18 cellular contexts compared by ENCODE assay signal in the genomic region with DNA sequence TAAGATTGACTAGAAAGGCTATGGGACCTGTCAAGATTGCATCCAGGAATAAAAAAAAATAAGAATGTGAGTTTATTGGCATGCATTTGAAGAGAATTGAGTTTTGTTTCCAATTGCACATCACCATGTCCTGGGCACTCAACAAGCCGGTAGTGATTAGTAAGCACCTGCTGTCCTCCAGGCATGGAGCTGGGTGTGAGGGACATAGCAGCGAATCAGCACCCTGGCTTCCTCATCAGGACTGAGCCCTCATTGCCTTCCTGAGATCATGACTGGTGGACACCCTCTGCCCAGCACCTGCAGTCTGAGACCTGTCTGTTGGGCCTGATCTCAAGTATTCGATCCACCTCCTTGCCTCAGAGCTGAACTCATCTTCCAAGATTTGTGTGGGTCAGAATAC. TPM values are rescaled to one million over a fixed set of nuclear protein-coding genes. Genes with fewer than 3 reads are reported as not detected.
DNase-seq lines count a peak whose midpoint lies in the region; ATAC-seq and TF ChIP-seq lines count a peak whose summit lies in the region.
"Had no signal": no experiment of that assay in that cellular context is flagged by ENCODE, and none has a peak within 500 bp of the region (broad histone marks: within the 10 kb centered on the region; RNA-seq: fewer than 3 reads in every experiment).

No MANE protein-coding gene starts in this region.

- no peaks in the 10 kb centered on the region for H3K9me3 Mint-ChIP-seq in stimulated activated effector memory CD8-positive, alpha-beta T cell treated with anti-CD3 and anti-CD28 coated beads, Interleukin-12 subunit alpha, Interleukin-12 subunit beta, amount 100 ng/mL, for 72 hours
- H3K9me3 Mint-ChIP-seq: CD4-positive, alpha-beta memory T cell had no signal

- H3K4ac ChIP-seq in IMR-90 (ENCODE audit: low read depth, low read length) = no peak overlapping the region; the same call in 1 of the 2 replicates

- 100% methylated on average over 2 of the region's 3 CpGs; no CpG with 5 or more reads in 1 of the 2 experiments for WGBS in IMR-90 (ENCODE audit: extremely low coverage in 2 of 2, insufficient read length in 1 of 2), 2 experiments

- H3K9ac ChIP-seq in IMR-90 (ENCODE audit: low read depth, low read length) = no peak overlapping the region
- H3K9ac ChIP-seq: BLaER1, GM23248, SK-N-SH had no signal

- H4K8ac ChIP-seq in IMR-90 (ENCODE audit: low read depth in 2 of 2, low read length in 2 of 2) = no peak overlapping the region

- no peak overlapping the region for H3K4me3 Mint-ChIP-seq in stimulated activated effector memory CD8-positive, alpha-beta T cell treated with anti-CD3 and anti-CD28 coated beads, Interleukin-12 subunit alpha, Interleukin-12 subunit beta, amount 100 ng/mL, for 72 hours
- H3K4me3 Mint-ChIP-seq: CD4-positive, alpha-beta memory T cell had no signal

- CTCF ChIA-PET in IMR-90 (lab: Yijun Ruan, JAX) = no interaction called here

- H3K79me1 ChIP-seq in IMR-90 (ENCODE audit: low read depth in 1 of 2, low read length in 2 of 2) = peaks cover 0 to 4% of the 10 kb centered on the region in 2 experiments; a peak in 1 of 4 replicates

- TF ChIP-seq POLR2A in IMR-90 (IDR thresholded peaks at IDR 0.05; ENCODE audit: low read depth, low read length) = no peak

- POLR2A ChIA-PET in IMR-90 (lab: Charles Lee; ENCODE audit: unreplicated experiment) = no interaction called here

- H3K27ac ChIP-seq in IMR-90 (ENCODE audit: insufficient read depth, low read length) (no peak overlapping the region), RWPE2 (ENCODE audit: poor library complexity, severe bottlenecking) (peak overlapping the region; percentile 68), epithelial cell of prostate (peak overlapping the region; percentile 8)
- H3K27ac ChIP-seq: BLaER1, GM23248 had no signal

- no peak overlapping the region for H3K4me2 ChIP-seq in IMR-90 (ENCODE audit: low read depth, low read length)
- H3K4me2 ChIP-seq: BLaER1 had no signal

- no peaks in the 10 kb centered on the region for H3K9me3 ChIP-seq in IMR-90 (ENCODE audit: control insufficient read depth, insufficient read depth, low read length)
- no peaks in the 10 kb centered on the region for H3K9me3 ChIP-seq in RWPE2 (ENCODE audit: severe bottlenecking)
- H3K9me3 ChIP-seq: BLaER1, Caco-2, SK-N-SH had no signal

- TF ChIP-seq CTCF in IMR-90 (conservative IDR thresholded peaks at IDR 0.05; ENCODE audit: low read depth, low read length) = no peak
- no peak for TF ChIP-seq CTCF in RWPE2 (IDR thresholded peaks at IDR 0.05; ENCODE audit: poor library complexity, severe bottlenecking)

- BruUV-seq in IMR-90 (replicated peaks; lab: Mats Ljungman, UMichigan) = no TSS peak

- H3K27me3 ChIP-seq in IMR-90 (ENCODE audit: control insufficient read depth, insufficient read depth, low read length) = no peaks in the 10 kb centered on the region
- H3K27me3 ChIP-seq in RWPE2 (ENCODE audit: insufficient read depth, poor library complexity, severe bottlenecking) = no peaks in the 10 kb centered on the region
- H3K27me3 ChIP-seq: BLaER1 had no signal

- H3K4me1 ChIP-seq in IMR-90 (ENCODE audit: control insufficient read depth, insufficient read depth, low read length) (peaks cover 23% of the 10 kb centered on the region), RWPE2 (ENCODE audit: insufficient read depth, poor library complexity, severe bottlenecking) (peaks cover 23% of the 10 kb centered on the region)

- no peak for TF ChIP-seq RAD21 in IMR-90 (IDR thresholded peaks at IDR 0.05; ENCODE audit: low read length)

- peaks cover 9% of the 10 kb centered on the region for H3K4me1 Mint-ChIP-seq in stimulated activated effector memory CD8-positive, alpha-beta T cell treated with anti-CD3 and anti-CD28 coated beads, Interleukin-12 subunit alpha, Interleukin-12 subunit beta, amount 100 ng/mL, for 72 hours

- dilution Hi-C loops in IMR-90 (cut with HindIII; ENCODE audit: low sequenced_read_pairs, unreplicated experiment) = no loop called here

- no peak overlapping the region for H3K14ac ChIP-seq in IMR-90 (replicated peaks; ENCODE audit: low read depth, low read length)

- H4K91ac ChIP-seq in IMR-90 (ENCODE audit: insufficient read depth, low read depth, low read length) = peak overlapping the region; percentile 18; the same call in 1 of the 2 replicates

- in situ Hi-C loops in IMR-90 (cut with MboI; ENCODE audit: low sequenced_read_pairs) = loop anchor here (5.0 kb wide), 1 partner anchor 238 kb away; no protein-coding TSS in a partner anchor

- intact Hi-C loops in IMR-90 (cut with micrococcal nuclease) = loop anchor here (10.0 kb wide), 1 partner anchor 476 kb away; a partner anchor contains a TSS

- peak overlapping the region; percentile 46; the same call in 1 of the 3 replicates for H2BK15ac ChIP-seq in IMR-90 (ENCODE audit: low read depth, low read length)

- H4K5ac ChIP-seq in IMR-90 (ENCODE audit: low read depth, low read length) = no peak overlapping the region

- peak overlapping the region; percentile 88 for H2AK5ac ChIP-seq in IMR-90 (ENCODE audit: low read depth, low read length)

- H2AFZ ChIP-seq in IMR-90 (replicated peaks; ENCODE audit: low read length, poor library complexity) = peak overlapping the region; percentile 57

- no peaks in the 10 kb centered on the region for H3K36me3 ChIP-seq in IMR-90 (ENCODE audit: control insufficient read depth, insufficient read depth, low read length)
- no peaks in the 10 kb centered on the region for H3K36me3 ChIP-seq in RWPE2 (ENCODE audit: low read depth)
- H3K36me3 ChIP-seq: BLaER1 had no signal

- peak overlapping the region; percentile 9 for H3K27ac Mint-ChIP-seq in stimulated activated effector memory CD8-positive, alpha-beta T cell treated with anti-CD3 and anti-CD28 coated beads, Interleukin-12 subunit alpha, Interleukin-12 subunit beta, amount 100 ng/mL, for 72 hours

- ATAC-seq in IMR-90 (ENCODE audit: low read depth) (no peak), RWPE2 (ENCODE audit: low read depth) (no peak), HG03442 (IDR thresholded peaks at IDR 0.05; ENCODE audit: unreplicated experiment) (no peak), GM21576 (IDR thresholded peaks at IDR 0.05; ENCODE audit: unreplicated experiment) (no peak)
- ATAC-seq in stimulated activated effector memory CD8-positive, alpha-beta T cell treated with anti-CD3 and anti-CD28 coated beads, Interleukin-12 subunit alpha, Interleukin-12 subunit beta, amount 100 ng/mL, for 72 hours = no peak

- H2AK9ac ChIP-seq in IMR-90 (replicated peaks; ENCODE audit: low read depth, low read length, poor library complexity) = no peak overlapping the region

- peaks cover 12% of the 10 kb centered on the region for H3K9me1 ChIP-seq in IMR-90 (ENCODE audit: insufficient read depth, low read length)

- H2BK20ac ChIP-seq in IMR-90 (ENCODE audit: low read depth, low read length) = peak overlapping the region; percentile 54

- no peaks in the 10 kb centered on the region for H3K36me3 Mint-ChIP-seq in stimulated activated effector memory CD8-positive, alpha-beta T cell treated with anti-CD3 and anti-CD28 coated beads, Interleukin-12 subunit alpha, Interleukin-12 subunit beta, amount 100 ng/mL, for 72 hours
- H3K36me3 Mint-ChIP-seq: CD4-positive, alpha-beta memory T cell had no signal

- no peak for DNase-seq in IMR-90
- DNase-seq in RWPE2 (ENCODE audit: low spot score) = no peak
- DNase-seq in epithelial cell of prostate (ENCODE audit: low read depth, low spot score) = no peak
- DNase-seq in stimulated activated effector memory CD8-positive, alpha-beta T cell treated with anti-CD3 and anti-CD28 coated beads, Interleukin-12 subunit alpha, Interleukin-12 subunit beta, amount 100 ng/mL, for 72 hours (ENCODE audit: low spot score in 2 of 2) = no peak
- DNase-seq in OCI-M2 (lab: John Stamatoyannopoulos, UW; ENCODE audit: unreplicated experiment) = no peak
- DNase-seq: NCI-H2029 treated with DMSO at 0.1 percent for 48 hours, NCI-H2171, NCI-H774, SIG-M5 had no signal

- peak overlapping the region; percentile 46; the same call in 1 of the 2 replicates for H2BK120ac ChIP-seq in IMR-90 (ENCODE audit: low read depth, low read length)

- no peak overlapping the region for H2BK5ac ChIP-seq in IMR-90 (ENCODE audit: low read depth, low read length, poor library complexity, severe bottlenecking)

- H3K4me3 ChIP-seq in IMR-90 (ENCODE audit: insufficient read depth, low read depth, low read length) (no peak overlapping the region), RWPE2 (ENCODE audit: severe bottlenecking) (no peak overlapping the region)
- H3K4me3 ChIP-seq: BLaER1, GM23248 had no signal

- no peaks in the 10 kb centered on the region for H4K20me1 ChIP-seq in IMR-90 (ENCODE audit: insufficient read depth, low read length)
- H4K20me1 ChIP-seq: BLaER1 had no signal

- H3K56ac ChIP-seq in IMR-90 (ENCODE audit: extremely low read depth, insufficient read depth, low read length) = no peak overlapping the region

- no peak overlapping the region for H3K23ac ChIP-seq in IMR-90 (ENCODE audit: low read depth, low read length)

- H3K18ac ChIP-seq in IMR-90 (ENCODE audit: low read depth, low read length) = no peak overlapping the region

TF ChIP-seq in IMR-90, 13 proteins besides CTCF, POLR2A, EP300 and RAD21 (continues in another document):
- TF ChIP-seq BHLHE40 (IDR thresholded peaks at IDR 0.05; ENCODE audit: low read depth, low read length) (no peak), RFX5 (IDR thresholded peaks at IDR 0.05; ENCODE audit: low read depth, low read length) (no peak)

RNA-seq across cellular contexts. Expression of a gene that starts 26.8 kb away (rescaled TPM):
- total RNA-seq in IMR-90 (2012; rRNA removed) = 373 and 555 TPM in 2 replicates
- polyA plus RNA-seq in IMR-90 (2012; rRNA removed) = 1,755 and 2,394 TPM in 2 replicates
- 755 and 1,450 TPM in 2 replicates for polyA plus RNA-seq in IMR-90 (2012; cell fraction: cytosol; rRNA removed)
- 227 and 313 TPM in 2 replicates for polyA plus RNA-seq in IMR-90 (2012; cell fraction: nucleus; rRNA removed; ENCODE audit: low replicate concordance)

RNA-seq across cellular contexts. Expression of a gene that starts 31.7 kb away (rescaled TPM):
- total RNA-seq in IMR-90 (2012; rRNA removed) = 0.56 TPM in 1 of 2 replicates, not detected in the other
- polyA plus RNA-seq in IMR-90 (2012; rRNA removed) = 0.27 and 0.55 TPM in 2 replicates
- polyA plus RNA-seq in IMR-90 (2012; cell fraction: cytosol; rRNA removed) = 1.1 TPM in 1 of 2 replicates, not detected in the other
- polyA plus RNA-seq in IMR-90 (2012; cell fraction: nucleus; rRNA removed; ENCODE audit: low replicate concordance) = not detected in 2 replicates
- total RNA-seq: Caco-2, GM23248 had no signal

RNA-seq across cellular contexts. Expression of a gene that starts 36.6 kb away (rescaled TPM):
- total RNA-seq in IMR-90 (2012; rRNA removed) = 5.6 and 7.5 TPM in 2 replicates
- polyA plus RNA-seq in IMR-90 (2012; rRNA removed) = 15.0 and 16.6 TPM in 2 replicates
- 17.1 and 25.7 TPM in 2 replicates for polyA plus RNA-seq in IMR-90 (2012; cell fraction: cytosol; rRNA removed)
- 3.3 and 5.2 TPM in 2 replicates for polyA plus RNA-seq in IMR-90 (2012; cell fraction: nucleus; rRNA removed; ENCODE audit: low replicate concordance)

RNA-seq across cellular contexts. Expression of a gene that starts 40.0 kb away (rescaled TPM):
- total RNA-seq in IMR-90 (2012; rRNA removed) = 1.4 and 2.9 TPM in 2 replicates
- 4.5 and 6.2 TPM in 2 replicates for polyA plus RNA-seq in IMR-90 (2012; rRNA removed)
- polyA plus RNA-seq in IMR-90 (2012; cell fraction: cytosol; rRNA removed) = 5.1 and 8.9 TPM in 2 replicates
- 3.3 and 5.1 TPM in 2 replicates for polyA plus RNA-seq in IMR-90 (2012; cell fraction: nucleus; rRNA removed; ENCODE audit: low replicate concordance)
- total RNA-seq: CD4-positive, alpha-beta memory T cell had no signal
- polyA plus RNA-seq: CD4-positive, alpha-beta memory T cell had no signal

RNA-seq across cellular contexts. Expression of a gene that starts 48.6 kb away (rescaled TPM):
- total RNA-seq in IMR-90 (2012; rRNA removed) = not detected in 2 replicates
- not detected in 2 replicates for polyA plus RNA-seq in IMR-90 (2012; rRNA removed)
- polyA plus RNA-seq in IMR-90 (2012; cell fraction: cytosol; rRNA removed) = not detected in 2 replicates
- polyA plus RNA-seq in IMR-90 (2012; cell fraction: nucleus; rRNA removed; ENCODE audit: low replicate concordance) = not detected in 2 replicates
- total RNA-seq: Caco-2; CD4-positive, alpha-beta memory T cell; G401; GM23248; HT1080 had no signal
- polyA plus RNA-seq: CD4-positive, alpha-beta memory T cell; GM23248; SK-N-SH had no signal
